In genomic region chr4:34417160-34417559, GRCh38 we compare ENCODE assay signal across 16 cellular contexts.
A peak's percentile ranks its signal among the peaks of the same experiment; 100 is the strongest.
DNase-seq lines count a peak whose midpoint lies in the region; ATAC-seq and TF ChIP-seq lines count a peak whose summit lies in the region.
"Had no signal": no experiment of that assay in that cellular context is flagged by ENCODE, and none has a peak within 500 bp of the region (broad histone marks: within the 10 kb centered on the region; RNA-seq: fewer than 3 reads in every experiment).

No MANE protein-coding gene starts in this region.

- H3K4me2 ChIP-seq in neuronal stem cell (ENCODE audit: insufficient read depth, low read length, poor library complexity, severe bottlenecking), result no peak overlapping the region
- H3K4me2 ChIP-seq: A549 had no signal

- WGBS in neuronal stem cell (ENCODE audit: extremely low coverage in 2 of 2, insufficient read length in 2 of 2, insufficient replicate concordance in 1 of 2), 2 donors, result no CpG with 5 or more reads among the region's 3 CpGs

- no peak overlapping the region for H2AK5ac ChIP-seq in neuronal stem cell (ENCODE audit: low read depth, low read length)

- H2AFZ ChIP-seq in neuronal stem cell (ENCODE audit: low read length), result peak overlapping the region; percentile 33

- H3K9me3 ChIP-seq in BE2C, result no peaks in the 10 kb centered on the region
- H3K9me3 ChIP-seq in neuronal stem cell (replicated peaks in 1 of 2; ENCODE audit: control insufficient read depth in 2 of 2, insufficient read depth in 1 of 2, low read depth in 1 of 2, low read length in 2 of 2), result no peaks in the 10 kb centered on the region
- H3K9me3 ChIP-seq: A549 had no signal

- H3K4ac ChIP-seq in neuronal stem cell (ENCODE audit: low read length), result no peak overlapping the region

- H3K36me3 ChIP-seq in BE2C, result no peaks in the 10 kb centered on the region
- H3K36me3 ChIP-seq in neuronal stem cell (replicated peaks in 1 of 2; ENCODE audit: control insufficient read depth in 2 of 2, insufficient read depth in 2 of 2, low read length in 2 of 2), result no peaks in the 10 kb centered on the region

- H3K27ac ChIP-seq in epithelial cell of prostate (no peak overlapping the region), neuronal stem cell (replicated peaks; ENCODE audit: low read length) (no peak overlapping the region)
- H3K27ac ChIP-seq: A549 had no signal

- H2BK120ac ChIP-seq in neuronal stem cell (ENCODE audit: low read depth, low read length), result no peak overlapping the region

- no peak overlapping the region for H4K8ac ChIP-seq in neuronal stem cell (ENCODE audit: low read depth, low read length)

- DNase-seq in BE2C (peak; percentile 19), M059J (ENCODE audit: low read depth) (peak; percentile 52), epithelial cell of prostate (ENCODE audit: low read depth, low spot score) (peak; percentile 67), neuronal stem cell (ENCODE audit: low spot score) (no peak), A172 (ENCODE audit: low spot score) (no peak), foreskin melanocyte (no peak), OCI-M2 (lab: John Stamatoyannopoulos, UW; ENCODE audit: unreplicated experiment) (no peak)
- DNase-seq: CD4-positive, CD25-positive, alpha-beta regulatory T cell; H9; NCI-H1092 treated with DMSO at 0.1 percent for 48 hours; NCI-H1694; NCI-H774; SHP77 had no signal

- no peak overlapping the region for H3K18ac ChIP-seq in neuronal stem cell (ENCODE audit: low read length)

- no peak overlapping the region for H3K4me3 ChIP-seq in BE2C (ENCODE audit: low read depth, low read length)
- no peak overlapping the region for H3K4me3 ChIP-seq in neuronal stem cell (ENCODE audit: low read length in 2 of 2)
- H3K4me3 ChIP-seq: A549 had no signal

- no peak overlapping the region for H2BK5ac ChIP-seq in neuronal stem cell (ENCODE audit: low read length)

- peaks cover 8% of the 10 kb centered on the region for H3K4me1 ChIP-seq in BE2C
- H3K4me1 ChIP-seq in neuronal stem cell (ENCODE audit: control insufficient read depth in 2 of 2, insufficient read depth in 1 of 2, low read depth in 1 of 2, low read length in 2 of 2), result no peaks in the 10 kb centered on the region
- H3K4me1 ChIP-seq: A549 had no signal

- no peaks in the 10 kb centered on the region for H3K79me1 ChIP-seq in neuronal stem cell (ENCODE audit: low read depth, low read length)

- no peak overlapping the region for H3K23ac ChIP-seq in neuronal stem cell (ENCODE audit: low read depth, low read length, poor library complexity)

- no peak for ATAC-seq in HG03025 (IDR thresholded peaks at IDR 0.05; ENCODE audit: low FRiP score, unreplicated experiment)
- ATAC-seq: A549, Panc1 had no signal

- no peaks in the 10 kb centered on the region for H3K27me3 ChIP-seq in BE2C
- no peaks in the 10 kb centered on the region for H3K27me3 ChIP-seq in neuronal stem cell (ENCODE audit: control insufficient read depth in 3 of 3, insufficient read depth in 3 of 3, low read depth in 1 of 3, low read length in 3 of 3)

- no peak overlapping the region for H2BK12ac ChIP-seq in neuronal stem cell (ENCODE audit: low read length)

- H3K14ac ChIP-seq in neuronal stem cell (ENCODE audit: low read length), result no peak overlapping the region

- H2BK15ac ChIP-seq in neuronal stem cell (ENCODE audit: low read length), result no peak overlapping the region

- TF ChIP-seq CTCF in BE2C (IDR thresholded peaks at IDR 0.05; ENCODE audit: low read depth, low read length), result no peak

- no peak overlapping the region for H4K91ac ChIP-seq in neuronal stem cell (ENCODE audit: low read depth, low read length, poor library complexity)

- H3K9ac ChIP-seq in neuronal stem cell (ENCODE audit: low read depth, low read length, poor library complexity), result no peak overlapping the region

Comparison
In these comparisons a context has a peak if more than half of its experiments do, and no peak if none do; other contexts are left out.
1. DNase-seq: peak in BE2C (single experiment), M059J (single experiment) and epithelial cell of prostate (single experiment); none in neuronal stem cell (single experiment), A172 (single experiment), foreskin melanocyte (single experiment) and OCI-M2 (single experiment).